Comparison of ENCODE assay signal across 2 cellular contexts in the genomic region with DNA sequence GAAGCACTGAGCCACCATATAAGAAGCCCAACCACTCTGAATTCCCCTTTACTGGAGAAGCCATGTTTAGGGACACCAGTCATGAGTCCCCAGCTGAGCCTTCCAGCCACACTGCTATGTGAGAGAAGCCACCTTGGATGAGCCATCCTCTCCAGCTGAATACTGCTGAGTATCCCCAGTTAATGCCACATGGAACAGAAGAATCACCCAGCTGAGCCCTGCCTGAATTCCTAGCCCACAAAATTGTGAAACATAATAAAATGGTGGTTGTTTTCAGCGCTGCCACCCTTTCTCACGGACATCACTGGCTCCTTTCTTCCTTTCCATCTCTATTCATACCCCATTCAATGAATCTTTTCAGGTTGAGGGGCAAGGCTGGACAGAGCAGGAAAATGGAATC.
TF ChIP-seq lines count a peak whose summit lies in the region.

No MANE protein-coding gene starts in this region.

TF ChIP-seq in HepG2, 621 proteins besides CTCF, POLR2A, EP300 and RAD21:
- TF ChIP-seq ZNF331 (CRISPR knock-in tag; IDR thresholded peaks at IDR 0.05) (peak; percentile 100), ZNF724P (CRISPR knock-in tag; IDR thresholded peaks at IDR 0.05; ENCODE audit: borderline replicate concordance) (no peak), SMAD3 (CRISPR knock-in tag; IDR thresholded peaks at IDR 0.05) (no peak), ZNF10 (CRISPR knock-in tag; IDR thresholded peaks at IDR 0.05; ENCODE audit: borderline replicate concordance, low read depth) (no peak)

TF ChIP-seq in GM23338, 12 proteins besides CTCF, POLR2A, EP300 and RAD21:
- TF ChIP-seq, protein P1, sequence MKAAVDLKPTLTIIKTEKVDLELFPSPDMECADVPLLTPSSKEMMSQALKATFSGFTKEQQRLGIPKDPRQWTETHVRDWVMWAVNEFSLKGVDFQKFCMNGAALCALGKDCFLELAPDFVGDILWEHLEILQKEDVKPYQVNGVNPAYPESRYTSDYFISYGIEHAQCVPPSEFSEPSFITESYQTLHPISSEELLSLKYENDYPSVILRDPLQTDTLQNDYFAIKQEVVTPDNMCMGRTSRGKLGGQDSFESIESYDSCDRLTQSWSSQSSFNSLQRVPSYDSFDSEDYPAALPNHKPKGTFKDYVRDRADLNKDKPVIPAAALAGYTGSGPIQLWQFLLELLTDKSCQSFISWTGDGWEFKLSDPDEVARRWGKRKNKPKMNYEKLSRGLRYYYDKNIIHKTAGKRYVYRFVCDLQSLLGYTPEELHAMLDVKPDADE (IDR thresholded peaks at IDR 0.05): no peak
- TF ChIP-seq ZNF331 (CRISPR knock-in tag; IDR thresholded peaks at IDR 0.05; ENCODE audit: low read depth): peak; percentile 92
